ENCODE assay signal across 8 cellular contexts in genomic region chr20:5844063-5844681, GRCh38.
DNase-seq lines count a peak whose midpoint lies in the region; ATAC-seq, FAIRE-seq and TF ChIP-seq lines count a peak whose summit lies in the region.

No MANE protein-coding gene starts in this region.

- no peaks in the 10 kb centered on the region for H3K27me3 Mint-ChIP-seq in T-helper 2 cell treated with Interferon-gamma antibody and Interleukin-4, amounts not matched to agents 5 μg/mL and 100 μg/mL, for 36 hours (ENCODE audit: low read depth)

- BruUV-seq in K562 (replicated peaks; lab: Mats Ljungman, UMichigan), result no TSS peak

- no peak overlapping the region for H3K9ac ChIP-seq in K562 (ENCODE audit: insufficient read depth in 1 of 2, low read depth in 2 of 2, low read length in 2 of 2)

- TF ChIP-seq CTCF in K562 (IDR thresholded peaks at IDR 0.05 in 2 of 3, conservative IDR thresholded peaks at IDR 0.05 in 1 of 3; ENCODE audit: insufficient read depth in 2 of 3, low read depth in 1 of 3, low read length in 3 of 3) (no peak), ascending aorta (IDR thresholded peaks at IDR 0.05) (no peak)

- no peaks in the 10 kb centered on the region for H3K9me1 ChIP-seq in K562 (ENCODE audit: control insufficient read depth, insufficient read depth, low read length)

- no peaks in the 10 kb centered on the region for H3K36me3 Mint-ChIP-seq in T-helper 2 cell treated with Interferon-gamma antibody and Interleukin-4, amounts not matched to agents 5 μg/mL and 100 μg/mL, for 36 hours (ENCODE audit: low read depth)

- POLR2A ChIA-PET in K562 (lab: Yijun Ruan, JAX), result no interaction called here

- in situ Hi-C loops in K562 (cut with MboI), result no loop called here

- H2AFZ ChIP-seq in K562 (ENCODE audit: low read depth, low read length), result no peak overlapping the region

- TF ChIP-seq POLR2A in K562 (conservative IDR thresholded peaks at IDR 0.05), result no peak

- H3K79me2 ChIP-seq in K562 (ENCODE audit: control insufficient read depth, insufficient read depth, low read length), result no peaks in the 10 kb centered on the region

- H3K4me3 Mint-ChIP-seq in T-helper 2 cell treated with Interferon-gamma antibody and Interleukin-4, amounts not matched to agents 5 μg/mL and 100 μg/mL, for 36 hours, result peak overlapping the region; percentile 72

- peaks cover 6% of the 10 kb centered on the region for H3K9me3 Mint-ChIP-seq in T-helper 2 cell treated with Interferon-gamma antibody and Interleukin-4, amounts not matched to agents 5 μg/mL and 100 μg/mL, for 36 hours

- no peaks in the 10 kb centered on the region for H3K9me3 ChIP-seq in K562 (replicated peaks; ENCODE audit: control insufficient read depth, insufficient read depth, low read depth, low read length)
- H3K9me3 ChIP-seq in ascending aorta, result no peaks in the 10 kb centered on the region

- H3K4me1 Mint-ChIP-seq in T-helper 2 cell treated with Interferon-gamma antibody and Interleukin-4, amounts not matched to agents 5 μg/mL and 100 μg/mL, for 36 hours (ENCODE audit: low read depth), result peaks cover 59% of the 10 kb centered on the region

- H3K27me3 ChIP-seq in K562 (ENCODE audit: control insufficient read depth in 2 of 2, insufficient read depth in 2 of 2, low read length in 2 of 2) (no peaks in the 10 kb centered on the region), ascending aorta (no peaks in the 10 kb centered on the region)

- H3K4me2 ChIP-seq in K562 (ENCODE audit: insufficient read depth, low read length), result no peak overlapping the region

- FAIRE-seq in K562 (lab: Jason Lieb, UNC), result no peak

- TF ChIP-seq RAD21 in K562 (CRISPR knock-in tag; conservative IDR thresholded peaks at IDR 0.05 in 1 of 2, IDR thresholded peaks at IDR 0.05 in 1 of 2), result no peak

- ATAC-seq in GM21390 (IDR thresholded peaks at IDR 0.05; ENCODE audit: unreplicated experiment) (peak; percentile 65), HG03575 (IDR thresholded peaks at IDR 0.05; ENCODE audit: extremely low read depth, insufficient number of reproducible peaks, low FRiP score, unreplicated experiment) (peak; percentile 72), K562 (no peak)

- H4K20me1 ChIP-seq in K562 (replicated peaks; ENCODE audit: control insufficient read depth, insufficient read depth, low read length), result 0 out of 2 replicates have a peak, but pooled peaks cover 3% of the 10 kb centered on the region

- DNase-seq in DMS53 (lab: John Stamatoyannopoulos, UW) (peak; percentile 94), K562 (ENCODE audit: extremely low read depth in 1 of 4, low spot score in 3 of 4) (peak in 1 of 4 experiments; percentile 13), ascending aorta (ENCODE audit: low spot score in 2 of 2) (no peak), middle frontal gyrus (ENCODE audit: extremely low spot score, low spot score) (no peak)
- DNase-seq in T-helper 2 cell treated with Interferon-gamma antibody and Interleukin-4, amounts not matched to agents 5 μg/mL and 100 μg/mL, for 36 hours (ENCODE audit: low spot score), result peak; percentile 85
- peak; percentile 21 for DNase-seq in stimulated activated CD8-positive, alpha-beta memory T cell treated with anti-CD3 and anti-CD28 coated beads, Interleukin-12 subunit alpha, Interleukin-12 subunit beta, amount 100 ng/mL, for 4 hours (ENCODE audit: low read depth)

- 7% methylated on average over 2 of the region's 2 CpGs for WGBS in K562 (ENCODE audit: insufficient coverage, low coverage, missing lambda C conversion rate)

- intact Hi-C loops in K562 (cut with micrococcal nuclease), result no loop called here
- intact Hi-C loops in ascending aorta (cut with DNase I), result no loop called here

- peak overlapping the region; percentile 83 for H3K27ac Mint-ChIP-seq in T-helper 2 cell treated with Interferon-gamma antibody and Interleukin-4, amounts not matched to agents 5 μg/mL and 100 μg/mL, for 36 hours

- H3K27ac ChIP-seq in K562 (ENCODE audit: extremely low read depth, low read depth, low read length) (no peak overlapping the region), ascending aorta (no peak overlapping the region)

- H3K36me3 ChIP-seq in K562 (ENCODE audit: control insufficient read depth, insufficient read depth, low read length) (no peaks in the 10 kb centered on the region), ascending aorta (no peaks in the 10 kb centered on the region)

- CTCF ChIA-PET in K562 (lab: Yijun Ruan, JAX; ENCODE audit: low intra/inter-chr PET ratio), result no interaction called here

- TF ChIP-seq EP300 in K562 (IDR thresholded peaks at IDR 0.05; ENCODE audit: low read length), result no peak

- H3K4me3 ChIP-seq in K562 (no peak overlapping the region), ascending aorta (no peak overlapping the region)

- H3K4me1 ChIP-seq in K562 (replicated peaks in 1 of 2; ENCODE audit: control insufficient read depth in 2 of 2, insufficient read depth in 2 of 2, low read length in 2 of 2) (no peaks in the 10 kb centered on the region; a peak in 2 of 5 replicates), ascending aorta (no peaks in the 10 kb centered on the region)

TF ChIP-seq in K562, 482 proteins besides CTCF, POLR2A, EP300 and RAD21:
- TF ChIP-seq ZNF224 (CRISPR knock-in tag; IDR thresholded peaks at IDR 0.05) (no peak), PBX2 (CRISPR knock-in tag; IDR thresholded peaks at IDR 0.05; ENCODE audit: low read depth) (no peak), PBX2 (tag; conservative IDR thresholded peaks at IDR 0.05; ENCODE audit: low read depth) (peak; percentile 75), MEIS2 (IDR thresholded peaks at IDR 0.05; ENCODE audit: partially characterized antibody) (peak; percentile 70), CBX1 (IDR thresholded peaks at IDR 0.05; ENCODE audit: low read depth) (no peak), CEBPB (tag; IDR thresholded peaks at IDR 0.05) (no peak)

Comparison
In these comparisons a context has a peak if more than half of its experiments do, and no peak if none do; other contexts are left out.
1. DNase-seq: peak in DMS53 (single experiment), T-helper 2 cell treated with Interferon-gamma antibody and Interleukin-4, amounts not matched to agents 5 μg/mL and 100 μg/mL, for 36 hours (single experiment) and stimulated activated CD8-positive, alpha-beta memory T cell treated with anti-CD3 and anti-CD28 coated beads, Interleukin-12 subunit alpha, Interleukin-12 subunit beta, amount 100 ng/mL, for 4 hours (single experiment); none in ascending aorta (0 of 2) and middle frontal gyrus (single experiment).